16 cellular contexts compared by ENCODE assay signal in genomic region chr4:159360549-159360948, GRCh38.
DNase-seq lines count a peak whose midpoint lies in the region; ATAC-seq and TF ChIP-seq lines count a peak whose summit lies in the region.
"Had no signal": no experiment of that assay in that cellular context is flagged by ENCODE, and none has a peak within 500 bp of the region (broad histone marks: within the 10 kb centered on the region; RNA-seq: fewer than 3 reads in every experiment).

No MANE protein-coding gene starts in this region.

- no peaks in the 10 kb centered on the region for H3K27me3 Mint-ChIP-seq in T-helper 2 cell treated with Interferon-gamma antibody and Interleukin-4, amounts not matched to agents 5 μg/mL and 100 μg/mL, for 36 hours (ENCODE audit: low read depth)
- H3K27me3 Mint-ChIP-seq: type B pancreatic cell had no signal

- H3K27ac ChIP-seq in brain microvascular endothelial cell = peak overlapping the region; percentile 47
- no peak overlapping the region for H3K27ac ChIP-seq in prostate gland

- no peaks in the 10 kb centered on the region for H3K4me1 ChIP-seq in prostate gland (replicated peaks)

- no peak for TF ChIP-seq CTCF in AG04449 (IDR thresholded peaks at IDR 0.05; ENCODE audit: insufficient read depth, low read length, missing control alignments)
- TF ChIP-seq CTCF in brain microvascular endothelial cell (IDR thresholded peaks at IDR 0.05; ENCODE audit: low read depth, low read length, missing control alignments) = no peak
- TF ChIP-seq CTCF in prostate gland (IDR thresholded peaks at IDR 0.05) = no peak

- no peaks in the 10 kb centered on the region for H3K9me3 ChIP-seq in prostate gland
- H3K9me3 ChIP-seq: spleen had no signal

- H3K4me1 Mint-ChIP-seq in T-helper 2 cell treated with Interferon-gamma antibody and Interleukin-4, amounts not matched to agents 5 μg/mL and 100 μg/mL, for 36 hours (ENCODE audit: low read depth) = no peaks in the 10 kb centered on the region

- 89% methylated on average over 3 of the region's 3 CpGs for WGBS in prostate gland

- DNase-seq in AG04449 (ENCODE audit: low read depth, low spot score) = peak; percentile 86
- peak; percentile 70 for DNase-seq in HT1080 (ENCODE audit: low read depth)
- peak; percentile 79 for DNase-seq in brain microvascular endothelial cell
- DNase-seq in iris pigment epithelial cell (ENCODE audit: low read depth) = peak; percentile 94
- DNase-seq in NCI-H2227 treated with DMSO at 0.1 percent for 48 hours (lab: John Stamatoyannopoulos, UW) = no peak
- no peak for DNase-seq in T-helper 2 cell treated with Interferon-gamma antibody and Interleukin-4, amounts not matched to agents 5 μg/mL and 100 μg/mL, for 36 hours (ENCODE audit: low spot score)
- no peak for DNase-seq in prostate gland (ENCODE audit: low spot score)
- DNase-seq: activated effector memory CD4-positive, alpha-beta T cell treated with anti-CD3 and anti-CD28 coated beads, Interleukin-2, amount 50 U/mL, for 16 hours; cerebellar nuclear complex; DND-41; Kasumi-1; left colon; spleen had no signal

- intact Hi-C loops in prostate gland (cut with DNase I) = no loop called here

- no peak overlapping the region for H3K27ac Mint-ChIP-seq in T-helper 2 cell treated with Interferon-gamma antibody and Interleukin-4, amounts not matched to agents 5 μg/mL and 100 μg/mL, for 36 hours
- H3K27ac Mint-ChIP-seq: natural killer cell treated with Interleukin-12 subunit alpha and Interleukin-12 subunit beta and Interleukin-15 and Interleukin-18, amount 100 ng/mL, for 72 hours; type B pancreatic cell had no signal

- H3K36me3 ChIP-seq in brain microvascular endothelial cell (replicated peaks) (peaks cover 11% of the 10 kb centered on the region), prostate gland (no peaks in the 10 kb centered on the region)

- ATAC-seq in GM18517 (IDR thresholded peaks at IDR 0.05; ENCODE audit: unreplicated experiment) = no peak
- ATAC-seq: left colon; natural killer cell treated with Interleukin-12 subunit alpha and Interleukin-12 subunit beta and Interleukin-15 and Interleukin-18, amount 100 ng/mL, for 72 hours had no signal

- H3K27me3 ChIP-seq in brain microvascular endothelial cell (replicated peaks) = no peaks in the 10 kb centered on the region
- H3K27me3 ChIP-seq in prostate gland (replicated peaks; ENCODE audit: insufficient read depth) = no peaks in the 10 kb centered on the region
- H3K27me3 ChIP-seq: spleen had no signal

- in situ Hi-C loops in brain microvascular endothelial cell (cut with HindIII; ENCODE audit: low pct_ligation_motif_present, low sequenced_read_pairs) = no loop called here

- CTCF ChIA-PET in AG04449 (lab: Yijun Ruan, JAX) = interaction anchor here (0.9 to 1.7 kb wide), 2 partner anchors 12 to 14 kb away, joined by 4 to 5 read pairs; no protein-coding TSS in a partner anchor

- TF ChIP-seq POLR2A in prostate gland (IDR thresholded peaks at IDR 0.05) = no peak

- POLR2A ChIA-PET in AG04449 (lab: Yijun Ruan, JAX) = no interaction called here

- H3K4me3 Mint-ChIP-seq in T-helper 2 cell treated with Interferon-gamma antibody and Interleukin-4, amounts not matched to agents 5 μg/mL and 100 μg/mL, for 36 hours = no peak overlapping the region
- H3K4me3 Mint-ChIP-seq: natural killer cell treated with Interleukin-12 subunit alpha and Interleukin-12 subunit beta and Interleukin-15 and Interleukin-18, amount 100 ng/mL, for 72 hours; type B pancreatic cell had no signal

- no peaks in the 10 kb centered on the region for H3K36me3 Mint-ChIP-seq in T-helper 2 cell treated with Interferon-gamma antibody and Interleukin-4, amounts not matched to agents 5 μg/mL and 100 μg/mL, for 36 hours (ENCODE audit: low read depth)

- no peak overlapping the region for H3K4me3 ChIP-seq in AG04449 (ENCODE audit: low read depth, low read length)
- no peak overlapping the region for H3K4me3 ChIP-seq in brain microvascular endothelial cell (ENCODE audit: low read depth, low read length)
- no peak overlapping the region for H3K4me3 ChIP-seq in prostate gland
- H3K4me3 ChIP-seq: spleen had no signal

- no peaks in the 10 kb centered on the region for H3K9me3 Mint-ChIP-seq in T-helper 2 cell treated with Interferon-gamma antibody and Interleukin-4, amounts not matched to agents 5 μg/mL and 100 μg/mL, for 36 hours
- H3K9me3 Mint-ChIP-seq: type B pancreatic cell had no signal

Comparison
In these comparisons a context has a peak if more than half of its experiments do, and no peak if none do; other contexts are left out.
1. DNase-seq: peak in AG04449 (single experiment), HT1080 (single experiment), brain microvascular endothelial cell (single experiment) and iris pigment epithelial cell (single experiment); none in NCI-H2227 treated with DMSO at 0.1 percent for 48 hours (single experiment), T-helper 2 cell treated with Interferon-gamma antibody and Interleukin-4, amounts not matched to agents 5 μg/mL and 100 μg/mL, for 36 hours (single experiment) and prostate gland (single experiment).